8 cellular contexts compared by ENCODE assay signal in genomic region chr9:33265211-33265885, GRCh38. TPM values are rescaled to one million over a fixed set of nuclear protein-coding genes. Genes with fewer than 3 reads are reported as not detected.
DNase-seq lines count a peak whose midpoint lies in the region; ATAC-seq and TF ChIP-seq lines count a peak whose summit lies in the region.

No MANE protein-coding gene starts in this region.

- H3K4me3 ChIP-seq in astrocyte of the spinal cord (ENCODE audit: low read depth, low read length) (peak overlapping the region; percentile 89), lower lobe of right lung (peak overlapping the region; percentile 93), upper lobe of right lung (peak overlapping the region; percentile 85)

- peaks cover 84% of the 10 kb centered on the region for H3K36me3 Mint-ChIP-seq in activated T-cell treated with anti-CD3 and anti-CD28 coated beads, Interleukin-2, amount 50 U/mL, for 24 hours (ENCODE audit: low read depth)

- in situ Hi-C loops in astrocyte of the spinal cord (cut with HindIII; ENCODE audit: low sequenced_read_pairs) = no loop called here

- H3K9me3 Mint-ChIP-seq in activated T-cell treated with anti-CD3 and anti-CD28 coated beads, Interleukin-2, amount 50 U/mL, for 24 hours = no peaks in the 10 kb centered on the region

- H3K9me3 ChIP-seq in lower lobe of right lung (no peaks in the 10 kb centered on the region), upper lobe of right lung (no peaks in the 10 kb centered on the region)

- H3K27ac ChIP-seq in lower lobe of right lung (peak overlapping the region; percentile 92), upper lobe of right lung (peak overlapping the region; percentile 88)

- peaks cover 28% of the 10 kb centered on the region for H3K4me1 ChIP-seq in lower lobe of right lung
- peaks cover 21% of the 10 kb centered on the region for H3K4me1 ChIP-seq in upper lobe of right lung

- peak overlapping the region; percentile 91 for H3K4me3 Mint-ChIP-seq in activated T-cell treated with anti-CD3 and anti-CD28 coated beads, Interleukin-2, amount 50 U/mL, for 24 hours

- peak overlapping the region; percentile 97 for H3K27ac Mint-ChIP-seq in activated T-cell treated with anti-CD3 and anti-CD28 coated beads, Interleukin-2, amount 50 U/mL, for 24 hours

- H3K36me3 ChIP-seq in lower lobe of right lung = peaks cover 68% of the 10 kb centered on the region
- H3K36me3 ChIP-seq in upper lobe of right lung = peaks cover 60% of the 10 kb centered on the region

- no peaks in the 10 kb centered on the region for H3K27me3 Mint-ChIP-seq in activated T-cell treated with anti-CD3 and anti-CD28 coated beads, Interleukin-2, amount 50 U/mL, for 24 hours

- no peak for TF ChIP-seq CTCF in astrocyte of the spinal cord (IDR thresholded peaks at IDR 0.05; ENCODE audit: low read depth, low read length)
- no peak for TF ChIP-seq CTCF in lower lobe of right lung (IDR thresholded peaks at IDR 0.05)
- no peak for TF ChIP-seq CTCF in upper lobe of right lung (IDR thresholded peaks at IDR 0.05)

- ATAC-seq in lower lobe of right lung (peak in 1 of 2 donors; percentile 0), upper lobe of right lung (no peak), GM19351 (IDR thresholded peaks at IDR 0.05; ENCODE audit: unreplicated experiment) (no peak), GM21723 (IDR thresholded peaks at IDR 0.05; ENCODE audit: unreplicated experiment) (no peak)

- peaks cover 57% of the 10 kb centered on the region for H3K4me1 Mint-ChIP-seq in activated T-cell treated with anti-CD3 and anti-CD28 coated beads, Interleukin-2, amount 50 U/mL, for 24 hours (ENCODE audit: low read depth)

- intact Hi-C loops in lower lobe of right lung (cut with DNase I) (no loop called here), upper lobe of right lung (cut with DNase I) (no loop called here)

- H3K27me3 ChIP-seq in lower lobe of right lung (ENCODE audit: low read depth) (no peaks in the 10 kb centered on the region), upper lobe of right lung (no peaks in the 10 kb centered on the region)

- no peak for DNase-seq in activated T-cell treated with anti-CD3 and anti-CD28 coated beads, Interleukin-2, amount 50 U/mL, for 24 hours
- DNase-seq in activated T-cell treated with anti-CD3 and anti-CD28 coated beads, Interleukin-2, amount 50 U/mL, for 48 hours = no peak
- DNase-seq in astrocyte of the spinal cord (ENCODE audit: low read depth, low spot score) = no peak
- DNase-seq in lower lobe of right lung = no peak
- DNase-seq in upper lobe of right lung = no peak
- no peak for DNase-seq in mesenteric fat pad (ENCODE audit: low spot score)

RNA-seq across cellular contexts. Expression of gene CHMP5, which starts 0.5 kb away (rescaled TPM):
- total RNA-seq in lower lobe of right lung (80.9 TPM), upper lobe of right lung (77.8 TPM), mesenteric fat pad (52.0 TPM)

RNA-seq across cellular contexts. Expression of gene BAG1, which starts 0.8 kb away (rescaled TPM):
- total RNA-seq in lower lobe of right lung (98.5 TPM), upper lobe of right lung (116 TPM), mesenteric fat pad (131 TPM)

RNA-seq across cellular contexts. Expression of gene NFX1, which starts 25.0 kb away (rescaled TPM):
- 36.2 TPM for total RNA-seq in lower lobe of right lung
- 45.0 TPM for total RNA-seq in upper lobe of right lung
- total RNA-seq in mesenteric fat pad = 39.1 TPM

RNA-seq across cellular contexts. Expression of gene SPINK4, which starts 25.4 kb away (rescaled TPM):
- total RNA-seq in lower lobe of right lung (not detected), upper lobe of right lung (not detected), mesenteric fat pad (not detected)
